In genomic region chr1:63810936-63811335, GRCh38 we compare ENCODE assay signal across 14 cellular contexts.
"Had no signal": no experiment of that assay in that cellular context is flagged by ENCODE, and none has a peak within 500 bp of the region (broad histone marks: within the 10 kb centered on the region; RNA-seq: fewer than 3 reads in every experiment).

No MANE protein-coding gene starts in this region.

- H3K36me3 ChIP-seq: adrenal gland, thoracic aorta, WERI-Rb-1 had no signal

- H3K27me3 ChIP-seq: adrenal gland, hepatocyte had no signal

- H3K27ac ChIP-seq: adrenal gland, hepatocyte, psoas muscle, WERI-Rb-1 had no signal

- H3K9me3 Mint-ChIP-seq: activated CD4-positive, alpha-beta memory T cell treated with anti-CD3 and anti-CD28 coated beads, Interleukin-2, amount 10 ng/mL, durations not matched to agents 7 days and 5 days had no signal

- DNase-seq: activated CD4-positive, alpha-beta memory T cell treated with anti-CD3 and anti-CD28 coated beads, Interleukin-2, amount 10 ng/mL, durations not matched to agents 7 days and 5 days; activated CD4-positive, alpha-beta T cell treated with anti-CD3 and anti-CD28 coated beads for 36 hours; activated effector memory CD4-positive, alpha-beta T cell treated with Interleukin-2 at 50 U/mL for 16 hours; activated T-cell treated with anti-CD3 and anti-CD28 coated beads, Interleukin-2, amount 50 U/mL, for 4 hours; adrenal gland; mesendoderm; psoas muscle; stimulated activated CD4-positive, alpha-beta T cell treated with anti-CD3 and anti-CD28 coated beads, Interleukin-1b, Interleukin-23, amount 100 ng/mL, for 48 hours; WERI-Rb-1 had no signal

- H3K27ac Mint-ChIP-seq: activated CD4-positive, alpha-beta memory T cell treated with anti-CD3 and anti-CD28 coated beads, Interleukin-2, amount 10 ng/mL, durations not matched to agents 7 days and 5 days; activated CD4-positive, alpha-beta T cell treated with anti-CD3 and anti-CD28 coated beads for 36 hours; activated naive CD4-positive, alpha-beta T cell treated with anti-CD3 and anti-CD28 coated beads, Interleukin-2, amount 50 U/mL, for 24 hours had no signal

- H3K9me3 ChIP-seq: adrenal gland, thoracic aorta had no signal

- FAIRE-seq: colon, endometrium had no signal

- H3K4me3 Mint-ChIP-seq: activated CD4-positive, alpha-beta memory T cell treated with anti-CD3 and anti-CD28 coated beads, Interleukin-2, amount 10 ng/mL, durations not matched to agents 7 days and 5 days; activated CD4-positive, alpha-beta T cell treated with anti-CD3 and anti-CD28 coated beads for 36 hours; activated naive CD4-positive, alpha-beta T cell treated with anti-CD3 and anti-CD28 coated beads, Interleukin-2, amount 50 U/mL, for 24 hours; activated T-cell treated with anti-CD3 and anti-CD28 coated beads, Interleukin-2, amount 50 U/mL, for 4 hours had no signal

- H3K27me3 Mint-ChIP-seq: activated CD4-positive, alpha-beta memory T cell treated with anti-CD3 and anti-CD28 coated beads, Interleukin-2, amount 10 ng/mL, durations not matched to agents 7 days and 5 days had no signal

- H3K36me3 Mint-ChIP-seq: activated naive CD4-positive, alpha-beta T cell treated with anti-CD3 and anti-CD28 coated beads, Interleukin-2, amount 50 U/mL, for 24 hours had no signal

- H3K4me3 ChIP-seq: adrenal gland, hepatocyte, psoas muscle, thoracic aorta had no signal

- H3K4me1 Mint-ChIP-seq: activated CD4-positive, alpha-beta memory T cell treated with anti-CD3 and anti-CD28 coated beads, Interleukin-2, amount 10 ng/mL, durations not matched to agents 7 days and 5 days; activated CD4-positive, alpha-beta T cell treated with anti-CD3 and anti-CD28 coated beads for 36 hours; activated naive CD4-positive, alpha-beta T cell treated with anti-CD3 and anti-CD28 coated beads, Interleukin-2, amount 50 U/mL, for 24 hours had no signal
